In the genomic region with DNA sequence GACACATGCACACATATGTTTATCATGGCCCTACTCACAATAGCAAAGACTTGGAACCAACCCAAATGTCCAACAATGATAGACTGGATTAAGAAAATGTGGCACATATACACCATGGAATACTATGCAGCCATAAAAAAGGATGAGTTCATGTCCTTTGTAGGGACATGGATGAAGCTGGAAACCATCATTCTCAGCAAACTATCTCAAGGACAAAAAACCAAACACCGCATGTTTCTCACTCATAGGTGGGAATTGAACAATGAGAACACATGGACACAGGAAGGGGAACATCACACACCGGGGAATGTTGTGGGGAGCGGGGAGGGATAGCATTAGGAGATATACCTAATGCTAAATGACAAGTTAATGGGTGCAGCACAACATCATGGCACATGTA, we compare ENCODE assay signal across 2 cellular contexts.
A peak's percentile ranks its signal among the peaks of the same experiment; 100 is the strongest.
TF ChIP-seq lines count a peak whose summit lies in the region.

No MANE protein-coding gene starts in this region.

TF ChIP-seq in HEK293, 187 proteins besides CTCF, POLR2A, EP300 and RAD21:
- TF ChIP-seq ZNF146 (tag by site-specific recombination; IDR thresholded peaks at IDR 0.05) = peak; percentile 96

TF ChIP-seq in K562, 482 proteins besides CTCF, POLR2A, EP300 and RAD21:
- TF ChIP-seq KDM1A (IDR thresholded peaks at IDR 0.05) (0 out of 4 replicates have a peak, but pooled peaks of 1 of the 2 experiments have one; percentile 27), BCOR (IDR thresholded peaks at IDR 0.05) (peak; percentile 67), ZNF146 (CRISPR knock-in tag; IDR thresholded peaks at IDR 0.05; ENCODE audit: unreplicated experiment) (peak; percentile 61)
